In the genomic region with DNA sequence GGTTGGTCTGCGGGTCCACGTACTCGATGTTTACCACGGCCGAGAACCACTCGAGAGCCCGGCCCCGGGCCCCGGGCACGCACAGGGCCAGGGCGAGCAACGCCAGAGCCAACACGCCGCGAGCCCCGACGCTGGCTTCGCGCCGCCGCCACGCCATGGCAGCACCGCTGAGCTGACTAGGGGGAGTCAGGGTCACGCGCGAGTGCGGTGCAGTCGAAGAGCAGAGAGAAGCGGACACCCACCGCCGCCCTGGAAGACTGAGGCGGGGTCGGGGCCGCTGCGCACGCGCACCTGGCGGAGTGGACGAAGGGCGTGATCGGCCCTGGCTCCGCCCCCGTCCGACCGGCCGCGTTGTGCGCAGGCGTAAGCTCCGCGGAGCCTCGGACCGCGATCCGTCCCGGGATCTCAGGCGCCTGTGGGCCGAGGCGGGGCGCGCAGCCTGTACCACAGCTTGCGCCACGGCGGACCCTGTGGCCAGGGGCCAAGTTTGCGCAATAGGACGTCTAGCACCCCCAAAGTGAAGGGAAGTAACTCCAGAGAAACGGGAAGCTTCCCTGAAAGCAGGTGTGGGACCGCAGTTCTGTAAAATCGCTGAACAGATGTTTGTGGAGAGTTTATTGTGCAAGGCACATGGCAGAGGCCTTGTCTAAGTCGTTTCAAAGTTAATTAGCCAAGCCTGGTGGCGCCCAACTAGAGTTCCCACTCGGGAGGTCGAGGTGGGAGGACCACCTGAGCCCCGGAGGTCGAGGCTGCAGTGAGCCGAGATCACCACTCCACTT, we compare ENCODE assay signal across 1 cellular context.
A peak's percentile ranks its signal among the peaks of the same experiment; 100 is the strongest.
TF ChIP-seq lines count a peak whose summit lies in the region.

A gene with protein sequence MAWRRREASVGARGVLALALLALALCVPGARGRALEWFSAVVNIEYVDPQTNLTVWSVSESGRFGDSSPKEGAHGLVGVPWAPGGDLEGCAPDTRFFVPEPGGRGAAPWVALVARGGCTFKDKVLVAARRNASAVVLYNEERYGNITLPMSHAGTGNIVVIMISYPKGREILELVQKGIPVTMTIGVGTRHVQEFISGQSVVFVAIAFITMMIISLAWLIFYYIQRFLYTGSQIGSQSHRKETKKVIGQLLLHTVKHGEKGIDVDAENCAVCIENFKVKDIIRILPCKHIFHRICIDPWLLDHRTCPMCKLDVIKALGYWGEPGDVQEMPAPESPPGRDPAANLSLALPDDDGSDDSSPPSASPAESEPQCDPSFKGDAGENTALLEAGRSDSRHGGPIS (minus strand): TSS at position 270 of the 779 bp plus-strand sequence. CDS start 113 bp downstream, at position 157.

TF ChIP-seq in HepG2, 621 proteins besides CTCF, POLR2A, EP300 and RAD21 (continued from another document and continues in another):
- TF ChIP-seq, protein P1, sequence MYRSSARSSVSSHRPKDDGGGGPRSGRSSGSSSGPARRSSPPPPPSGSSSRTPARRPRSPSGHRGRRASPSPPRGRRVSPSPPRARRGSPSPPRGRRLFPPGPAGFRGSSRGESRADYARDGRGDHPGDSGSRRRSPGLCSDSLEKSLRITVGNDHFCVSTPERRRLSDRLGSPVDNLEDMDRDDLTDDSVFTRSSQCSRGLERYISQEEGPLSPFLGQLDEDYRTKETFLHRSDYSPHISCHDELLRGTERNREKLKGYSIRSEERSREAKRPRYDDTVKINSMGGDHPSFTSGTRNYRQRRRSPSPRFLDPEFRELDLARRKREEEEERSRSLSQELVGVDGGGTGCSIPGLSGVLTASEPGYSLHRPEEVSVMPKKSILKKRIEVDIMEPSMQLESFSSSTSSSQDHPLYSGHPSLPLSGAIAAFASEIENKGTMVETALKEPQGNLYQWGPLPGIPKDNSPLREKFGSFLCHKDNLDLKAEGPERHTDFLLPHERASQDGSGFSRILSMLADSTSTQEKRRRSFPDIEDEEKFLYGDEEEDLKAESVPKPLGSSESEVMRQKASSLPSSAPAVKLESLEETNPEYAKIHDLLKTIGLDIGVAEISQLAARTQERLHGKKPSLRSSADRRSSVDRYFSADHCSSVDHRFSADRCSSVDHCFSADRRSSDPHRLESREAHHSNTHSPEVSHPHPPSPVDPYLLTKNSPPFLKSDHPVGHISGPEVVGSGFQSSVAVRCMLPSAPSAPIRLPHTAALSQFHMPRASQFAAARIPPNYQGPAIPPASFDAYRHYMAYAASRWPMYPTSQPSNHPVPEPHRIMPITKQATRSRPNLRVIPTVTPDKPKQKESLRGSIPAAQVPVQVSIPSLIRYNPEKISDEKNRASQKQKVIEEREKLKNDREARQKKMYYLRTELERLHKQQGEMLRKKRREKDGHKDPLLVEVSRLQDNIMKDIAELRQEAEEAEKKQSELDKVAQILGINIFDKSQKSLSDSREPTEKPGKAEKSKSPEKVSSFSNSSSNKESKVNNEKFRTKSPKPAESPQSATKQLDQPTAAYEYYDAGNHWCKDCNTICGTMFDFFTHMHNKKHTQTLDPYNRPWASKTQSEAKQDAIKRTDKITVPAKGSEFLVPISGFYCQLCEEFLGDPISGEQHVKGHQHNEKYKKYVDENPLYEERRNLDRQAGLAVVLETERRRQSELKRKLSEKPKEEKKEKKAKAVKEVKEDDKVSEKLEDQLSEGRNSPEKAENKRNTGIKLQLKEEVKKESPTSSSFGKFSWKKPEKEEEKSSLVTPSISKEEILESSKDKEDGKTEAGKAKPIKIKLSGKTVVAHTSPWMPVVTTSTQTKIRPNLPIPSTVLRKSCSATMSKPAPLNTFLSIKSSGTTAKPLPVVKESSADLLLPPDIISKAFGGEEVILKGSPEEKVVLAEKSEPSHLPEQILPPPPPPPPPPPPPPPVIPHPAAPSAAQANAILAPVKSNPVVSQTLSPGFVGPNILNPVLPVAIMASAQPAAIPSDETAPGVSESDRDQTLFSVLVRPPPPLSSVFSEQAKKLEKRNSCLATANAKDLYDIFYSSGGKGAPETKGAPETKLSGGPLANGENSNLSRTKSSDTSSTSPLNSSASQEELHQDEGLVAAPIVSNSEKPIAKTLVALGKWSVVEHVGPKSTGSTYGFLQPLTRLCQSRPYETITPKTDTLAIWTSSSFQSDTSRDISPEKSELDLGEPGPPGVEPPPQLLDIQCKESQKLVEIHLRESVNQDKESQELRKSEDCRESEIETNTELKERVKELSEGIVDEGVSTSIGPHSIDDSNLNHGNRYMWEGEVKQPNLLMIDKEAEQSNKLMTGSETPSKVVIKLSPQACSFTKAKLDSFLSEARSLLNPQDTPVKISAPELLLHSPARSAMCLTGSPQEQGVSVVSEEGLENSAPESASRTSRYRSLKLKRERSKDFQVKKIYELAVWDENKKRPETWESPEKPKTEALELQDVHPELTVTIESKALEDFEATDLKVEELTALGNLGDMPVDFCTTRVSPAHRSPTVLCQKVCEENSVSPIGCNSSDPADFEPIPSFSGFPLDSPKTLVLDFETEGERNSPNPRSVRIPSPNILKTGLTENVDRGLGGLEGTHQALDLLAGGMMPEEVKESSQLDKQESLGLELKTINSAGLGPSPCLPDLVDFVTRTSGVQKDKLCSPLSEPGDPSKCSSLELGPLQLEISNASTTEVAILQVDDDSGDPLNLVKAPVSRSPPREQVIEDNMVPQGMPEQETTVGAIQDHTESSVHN (CRISPR knock-in tag; IDR thresholded peaks at IDR 0.05): no peak; the same call in 1 of the 2 replicates
- TF ChIP-seq HCFC1 (IDR thresholded peaks at IDR 0.05; ENCODE audit: low read depth, low read length) (no peak; the same call in 1 of the 2 replicates), PCBP2 (optimal IDR thresholded peaks at IDR 0.05; ENCODE audit: low read depth, low read length, poor library complexity, severe bottlenecking) (no peak), ZNF780A (CRISPR knock-in tag; IDR thresholded peaks at IDR 0.05) (peak; percentile 95), PTBP1 (IDR thresholded peaks at IDR 0.05; ENCODE audit: low read depth, low read length, poor library complexity, severe bottlenecking) (no peak), ZNF382 (CRISPR knock-in tag; IDR thresholded peaks at IDR 0.05; ENCODE audit: borderline replicate concordance) (no peak), RXRA (CRISPR knock-in tag; IDR thresholded peaks at IDR 0.05) (peak; percentile 79), ZNF746 (CRISPR knock-in tag; IDR thresholded peaks at IDR 0.05) (no peak), RFX1 (IDR thresholded peaks at IDR 0.05) (no peak), ADNP (CRISPR knock-in tag; IDR thresholded peaks at IDR 0.05) (0 out of 2 replicates have a peak, but pooled peaks have one; percentile 13), ZNF563 (CRISPR knock-in tag; IDR thresholded peaks at IDR 0.05) (peak; percentile 90), ZZZ3 (CRISPR knock-in tag; IDR thresholded peaks at IDR 0.05; ENCODE audit: borderline replicate concordance) (0 out of 2 replicates have a peak, but pooled peaks have one; percentile 91), ZNF484 (CRISPR knock-in tag; IDR thresholded peaks at IDR 0.05; ENCODE audit: borderline replicate concordance, low read depth) (peak; percentile 50), ZSCAN30 (CRISPR knock-in tag; IDR thresholded peaks at IDR 0.05) (0 out of 2 replicates have a peak, but pooled peaks have one; percentile 55), ZNF12 (CRISPR knock-in tag; IDR thresholded peaks at IDR 0.05) (peak; percentile 73), ZNF598 (CRISPR knock-in tag; IDR thresholded peaks at IDR 0.05; ENCODE audit: borderline replicate concordance) (no peak; the same call in 1 of the 2 replicates), SYNCRIP (IDR thresholded peaks at IDR 0.05; ENCODE audit: insufficient read depth, low read depth, low read length) (no peak), ZNF776 (CRISPR knock-in tag; IDR thresholded peaks at IDR 0.05) (peak; percentile 96)
- TF ChIP-seq, protein P2, sequence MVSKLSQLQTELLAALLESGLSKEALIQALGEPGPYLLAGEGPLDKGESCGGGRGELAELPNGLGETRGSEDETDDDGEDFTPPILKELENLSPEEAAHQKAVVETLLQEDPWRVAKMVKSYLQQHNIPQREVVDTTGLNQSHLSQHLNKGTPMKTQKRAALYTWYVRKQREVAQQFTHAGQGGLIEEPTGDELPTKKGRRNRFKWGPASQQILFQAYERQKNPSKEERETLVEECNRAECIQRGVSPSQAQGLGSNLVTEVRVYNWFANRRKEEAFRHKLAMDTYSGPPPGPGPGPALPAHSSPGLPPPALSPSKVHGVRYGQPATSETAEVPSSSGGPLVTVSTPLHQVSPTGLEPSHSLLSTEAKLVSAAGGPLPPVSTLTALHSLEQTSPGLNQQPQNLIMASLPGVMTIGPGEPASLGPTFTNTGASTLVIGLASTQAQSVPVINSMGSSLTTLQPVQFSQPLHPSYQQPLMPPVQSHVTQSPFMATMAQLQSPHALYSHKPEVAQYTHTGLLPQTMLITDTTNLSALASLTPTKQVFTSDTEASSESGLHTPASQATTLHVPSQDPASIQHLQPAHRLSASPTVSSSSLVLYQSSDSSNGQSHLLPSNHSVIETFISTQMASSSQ (IDR thresholded peaks at IDR 0.05; ENCODE audit: low read depth): 0 out of 2 replicates have a peak, but pooled peaks have one; percentile 41
- TF ChIP-seq, protein P2 (CRISPR knock-in tag; IDR thresholded peaks at IDR 0.05; ENCODE audit: borderline replicate concordance): peak; percentile 65
- TF ChIP-seq, protein P3, sequence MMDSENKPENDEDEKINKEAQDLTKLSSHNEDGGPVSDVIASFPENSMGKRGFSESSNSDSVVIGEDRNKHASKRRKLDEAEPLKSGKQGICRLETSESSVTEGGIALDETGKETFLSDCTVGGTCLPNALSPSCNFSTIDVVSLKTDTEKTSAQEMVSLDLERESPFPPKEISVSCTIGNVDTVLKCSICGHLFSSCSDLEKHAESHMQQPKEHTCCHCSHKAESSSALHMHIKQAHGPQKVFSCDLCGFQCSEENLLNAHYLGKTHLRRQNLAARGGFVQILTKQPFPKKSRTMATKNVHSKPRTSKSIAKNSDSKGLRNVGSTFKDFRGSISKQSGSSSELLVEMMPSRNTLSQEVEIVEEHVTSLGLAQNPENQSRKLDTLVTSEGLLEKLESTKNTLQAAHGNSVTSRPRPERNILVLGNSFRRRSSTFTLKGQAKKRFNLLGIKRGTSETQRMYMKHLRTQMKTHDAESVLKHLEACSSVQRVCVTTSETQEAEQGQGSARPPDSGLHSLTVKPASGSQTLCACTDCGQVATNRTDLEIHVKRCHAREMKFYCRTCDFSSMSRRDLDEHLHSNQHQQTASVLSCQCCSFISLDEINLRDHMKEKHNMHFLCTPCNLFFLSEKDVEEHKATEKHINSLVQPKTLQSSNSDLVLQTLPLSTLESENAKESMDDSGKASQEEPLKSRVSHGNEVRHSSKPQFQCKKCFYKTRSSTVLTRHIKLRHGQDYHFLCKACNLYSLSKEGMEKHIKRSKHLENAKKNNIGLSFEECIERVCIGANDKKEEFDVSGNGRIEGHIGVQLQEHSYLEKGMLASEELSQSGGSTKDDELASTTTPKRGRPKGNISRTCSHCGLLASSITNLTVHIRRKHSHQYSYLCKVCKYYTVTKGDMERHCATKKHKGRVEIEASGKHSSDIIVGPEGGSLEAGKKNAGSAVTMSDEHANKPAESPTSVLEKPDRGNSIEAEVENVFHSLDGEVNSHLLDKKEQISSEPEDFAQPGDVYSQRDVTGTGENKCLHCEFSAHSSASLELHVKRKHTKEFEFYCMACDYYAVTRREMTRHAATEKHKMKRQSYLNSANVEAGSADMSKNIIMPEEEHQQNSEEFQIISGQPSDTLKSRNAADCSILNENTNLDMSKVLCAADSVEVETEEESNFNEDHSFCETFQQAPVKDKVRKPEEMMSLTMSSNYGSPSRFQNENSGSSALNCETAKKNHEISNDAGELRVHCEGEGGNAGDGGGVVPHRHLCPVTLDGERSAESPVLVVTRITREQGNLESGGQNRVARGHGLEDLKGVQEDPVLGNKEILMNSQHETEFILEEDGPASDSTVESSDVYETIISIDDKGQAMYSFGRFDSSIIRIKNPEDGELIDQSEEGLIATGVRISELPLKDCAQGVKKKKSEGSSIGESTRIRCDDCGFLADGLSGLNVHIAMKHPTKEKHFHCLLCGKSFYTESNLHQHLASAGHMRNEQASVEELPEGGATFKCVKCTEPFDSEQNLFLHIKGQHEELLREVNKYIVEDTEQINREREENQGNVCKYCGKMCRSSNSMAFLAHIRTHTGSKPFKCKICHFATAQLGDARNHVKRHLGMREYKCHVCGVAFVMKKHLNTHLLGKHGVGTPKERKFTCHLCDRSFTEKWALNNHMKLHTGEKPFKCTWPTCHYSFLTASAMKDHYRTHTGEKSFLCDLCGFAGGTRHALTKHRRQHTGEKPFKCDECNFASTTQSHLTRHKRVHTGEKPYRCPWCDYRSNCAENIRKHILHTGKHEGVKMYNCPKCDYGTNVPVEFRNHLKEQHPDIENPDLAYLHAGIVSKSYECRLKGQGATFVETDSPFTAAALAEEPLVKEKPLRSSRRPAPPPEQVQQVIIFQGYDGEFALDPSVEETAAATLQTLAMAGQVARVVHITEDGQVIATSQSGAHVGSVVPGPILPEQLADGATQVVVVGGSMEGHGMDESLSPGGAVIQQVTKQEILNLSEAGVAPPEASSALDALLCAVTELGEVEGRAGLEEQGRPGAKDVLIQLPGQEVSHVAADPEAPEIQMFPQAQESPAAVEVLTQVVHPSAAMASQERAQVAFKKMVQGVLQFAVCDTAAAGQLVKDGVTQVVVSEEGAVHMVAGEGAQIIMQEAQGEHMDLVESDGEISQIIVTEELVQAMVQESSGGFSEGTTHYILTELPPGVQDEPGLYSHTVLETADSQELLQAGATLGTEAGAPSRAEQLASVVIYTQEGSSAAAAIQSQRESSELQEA (CRISPR knock-in tag; IDR thresholded peaks at IDR 0.05; ENCODE audit: not compliant biosample characterization): peak; percentile 39
- TF ChIP-seq, protein P4, sequence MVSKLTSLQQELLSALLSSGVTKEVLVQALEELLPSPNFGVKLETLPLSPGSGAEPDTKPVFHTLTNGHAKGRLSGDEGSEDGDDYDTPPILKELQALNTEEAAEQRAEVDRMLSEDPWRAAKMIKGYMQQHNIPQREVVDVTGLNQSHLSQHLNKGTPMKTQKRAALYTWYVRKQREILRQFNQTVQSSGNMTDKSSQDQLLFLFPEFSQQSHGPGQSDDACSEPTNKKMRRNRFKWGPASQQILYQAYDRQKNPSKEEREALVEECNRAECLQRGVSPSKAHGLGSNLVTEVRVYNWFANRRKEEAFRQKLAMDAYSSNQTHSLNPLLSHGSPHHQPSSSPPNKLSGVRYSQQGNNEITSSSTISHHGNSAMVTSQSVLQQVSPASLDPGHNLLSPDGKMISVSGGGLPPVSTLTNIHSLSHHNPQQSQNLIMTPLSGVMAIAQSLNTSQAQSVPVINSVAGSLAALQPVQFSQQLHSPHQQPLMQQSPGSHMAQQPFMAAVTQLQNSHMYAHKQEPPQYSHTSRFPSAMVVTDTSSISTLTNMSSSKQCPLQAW (CRISPR knock-in tag; IDR thresholded peaks at IDR 0.05): peak; percentile 92
